Comparison of ENCODE assay signal across 5 cellular contexts in genomic region chr5:91419136-91419535, GRCh38.
"Had no signal": no experiment of that assay in that cellular context is flagged by ENCODE, and none has a peak within 500 bp of the region (broad histone marks: within the 10 kb centered on the region; RNA-seq: fewer than 3 reads in every experiment).

No MANE protein-coding gene starts in this region.

- H3K9ac ChIP-seq: SK-N-SH had no signal

- H3K27me3 ChIP-seq: MG63, SJCRH30 had no signal

- H3K9me3 ChIP-seq: MG63, SJCRH30, SK-N-SH had no signal

- H3K4me1 ChIP-seq: SJCRH30 had no signal

- DNase-seq: activated gamma-delta T cell had no signal

- H3K36me3 ChIP-seq: MG63, SJCRH30 had no signal

- FAIRE-seq: bronchial epithelial cell had no signal

- H3K27ac ChIP-seq: SJCRH30 had no signal

- H3K4me3 ChIP-seq: MG63, SJCRH30 had no signal

- H3K4me2 ChIP-seq: SK-N-SH had no signal
